Comparison of ENCODE assay signal across 22 cellular contexts in the genomic region with DNA sequence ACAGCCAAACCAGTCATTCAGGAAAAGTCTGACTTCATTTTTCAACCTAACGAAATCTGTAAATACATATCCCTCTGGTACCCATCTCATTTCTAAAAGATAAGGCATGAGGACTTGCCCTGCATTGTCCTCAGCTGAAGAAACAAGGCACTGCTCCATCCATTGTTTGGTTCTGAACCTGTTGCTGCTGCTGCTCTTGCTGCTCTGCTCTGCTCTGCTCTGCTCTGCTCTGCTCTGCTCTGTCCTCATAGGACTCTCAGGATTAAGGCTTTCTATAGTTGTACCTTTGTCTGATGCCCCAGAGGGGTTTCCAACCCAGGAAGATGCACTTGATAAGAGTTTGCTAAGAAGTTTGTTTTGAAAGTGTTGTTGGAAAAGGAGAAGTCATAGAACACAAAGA. TPM values are rescaled to one million over a fixed set of nuclear protein-coding genes. Genes with fewer than 3 reads are reported as not detected.
A peak's percentile ranks its signal among the peaks of the same experiment; 100 is the strongest.
DNase-seq lines count a peak whose midpoint lies in the region; ATAC-seq, FAIRE-seq and TF ChIP-seq lines count a peak whose summit lies in the region.
"Had no signal": no experiment of that assay in that cellular context is flagged by ENCODE, and none has a peak within 500 bp of the region (broad histone marks: within the 10 kb centered on the region; RNA-seq: fewer than 3 reads in every experiment).

No MANE protein-coding gene starts in this region.

- H3K36me3 ChIP-seq in keratinocyte (ENCODE audit: control insufficient read depth in 2 of 2, extremely low read depth in 1 of 2, insufficient read depth in 2 of 2, low read length in 2 of 2) (peaks cover 7 to 8% of the 10 kb centered on the region in 2 experiments), thoracic aorta (peaks cover 46% of the 10 kb centered on the region)
- H3K36me3 ChIP-seq: BLaER1 had no signal

- peaks cover 38% of the 10 kb centered on the region for H3K79me2 ChIP-seq in keratinocyte (ENCODE audit: control insufficient read depth, insufficient read depth, low read length)

- DNase-seq in T-helper 2 cell treated with Interferon-gamma antibody and Interleukin-4, amounts not matched to agents 5 μg/mL and 100 μg/mL, for 36 hours (ENCODE audit: low spot score), result no peak
- DNase-seq in T-helper 2 cell (no peak), keratinocyte (ENCODE audit: low read depth, low spot score) (no peak), thoracic aorta (ENCODE audit: low spot score) (no peak), AG08395 (ENCODE audit: low spot score) (no peak), NCI-H524 (lab: John Stamatoyannopoulos, UW) (no peak), NCI-H128 (lab: John Stamatoyannopoulos, UW; ENCODE audit: unreplicated experiment) (no peak)
- DNase-seq in activated T-helper 2 cell treated with anti-CD3 and anti-CD28 coated beads, Interferon-gamma antibody, Interleukin-2, Interleukin-4, amounts not matched to agents 10 μg/mL and 5 μg/mL and 100 μg/mL, durations not matched to agents 14 hours and 24 hours and 36 hours (ENCODE audit: low spot score), result no peak
- DNase-seq: 8988T; CD8-positive, alpha-beta memory T cell; DMS79 treated with DMSO at 0.1 percent for 48 hours; HFFc6; Karpas-422; MG63; NCI-H1092 treated with DMSO at 0.1 percent for 48 hours; NCI-H1694 treated with DMSO at 0.1 percent for 48 hours; PC-3; SJCRH30 had no signal

- dilution Hi-C loops in keratinocyte (cut with MboI; ENCODE audit: extremely low pct_ligation_motif_present, low sequenced_read_pairs), result no loop called here

- peaks cover 2% of the 10 kb centered on the region for H3K9me1 ChIP-seq in keratinocyte (ENCODE audit: control insufficient read depth, extremely low read depth, insufficient read depth, low read length)

- H3K9me3 ChIP-seq in keratinocyte (ENCODE audit: control insufficient read depth, low read depth, low read length) (no peaks in the 10 kb centered on the region), thoracic aorta (peaks cover under 1% of the 10 kb centered on the region)
- H3K9me3 ChIP-seq: BLaER1, MG63, SJCRH30 had no signal

- peak; percentile 13 for FAIRE-seq in keratinocyte (lab: Jason Lieb, UNC)
- FAIRE-seq: D721Med, H1 had no signal

- H3K27ac Mint-ChIP-seq in T-helper 2 cell treated with Interferon-gamma antibody and Interleukin-4, amounts not matched to agents 5 μg/mL and 100 μg/mL, for 36 hours, result peak overlapping the region; percentile 58
- peak overlapping the region; percentile 89 for H3K27ac Mint-ChIP-seq in activated T-helper 2 cell treated with anti-CD3 and anti-CD28 coated beads, Interferon-gamma antibody, Interleukin-2, Interleukin-4, amounts not matched to agents 10 μg/mL and 5 μg/mL and 100 μg/mL, durations not matched to agents 14 hours and 24 hours and 36 hours
- H3K27ac Mint-ChIP-seq: HFFc6 had no signal

- no peaks in the 10 kb centered on the region for H4K20me1 ChIP-seq in keratinocyte (ENCODE audit: control insufficient read depth, extremely low read depth, insufficient read depth, low read length)

- peaks cover 36% of the 10 kb centered on the region for H3K36me3 Mint-ChIP-seq in T-helper 2 cell treated with Interferon-gamma antibody and Interleukin-4, amounts not matched to agents 5 μg/mL and 100 μg/mL, for 36 hours (ENCODE audit: low read depth)
- H3K36me3 Mint-ChIP-seq in activated T-helper 2 cell treated with anti-CD3 and anti-CD28 coated beads, Interferon-gamma antibody, Interleukin-2, Interleukin-4, amounts not matched to agents 10 μg/mL and 5 μg/mL and 100 μg/mL, durations not matched to agents 14 hours and 24 hours and 36 hours (ENCODE audit: low read depth), result peaks cover 53% of the 10 kb centered on the region

- H3K9ac ChIP-seq in keratinocyte (ENCODE audit: control insufficient read depth, extremely low read depth, insufficient read depth, low read length), result no peak overlapping the region
- H3K9ac ChIP-seq: BLaER1 had no signal

- no peak overlapping the region for H3K4me2 ChIP-seq in keratinocyte (ENCODE audit: control insufficient read depth, extremely low read depth, insufficient read depth, low read depth, low read length)
- H3K4me2 ChIP-seq: BLaER1 had no signal

- intact Hi-C loops in activated T-helper 2 cell treated with anti-CD3 and anti-CD28 coated beads, Interferon-gamma antibody, Interleukin-2, Interleukin-4, amounts not matched to agents 10 μg/mL and 5 μg/mL and 100 μg/mL, durations not matched to agents 14 hours and 24 hours and 36 hours (cut with micrococcal nuclease), result loop anchor here (1.0 kb wide), 5 partner anchors 8 to 234 kb away; no protein-coding TSS in a partner anchor

- no peak overlapping the region for H3K4me3 ChIP-seq in keratinocyte (ENCODE audit: control insufficient read depth in 2 of 3, extremely low read depth in 1 of 3, insufficient read depth in 2 of 3, low read depth in 1 of 3, low read length in 3 of 3)
- H3K4me3 ChIP-seq in thoracic aorta, result no peak overlapping the region
- H3K4me3 ChIP-seq: BLaER1, MG63, SJCRH30 had no signal

- H3K4me1 Mint-ChIP-seq in T-helper 2 cell treated with Interferon-gamma antibody and Interleukin-4, amounts not matched to agents 5 μg/mL and 100 μg/mL, for 36 hours (ENCODE audit: low read depth), result peaks cover 51% of the 10 kb centered on the region
- H3K4me1 Mint-ChIP-seq in activated T-helper 2 cell treated with anti-CD3 and anti-CD28 coated beads, Interferon-gamma antibody, Interleukin-2, Interleukin-4, amounts not matched to agents 10 μg/mL and 5 μg/mL and 100 μg/mL, durations not matched to agents 14 hours and 24 hours and 36 hours (ENCODE audit: low read depth), result peaks cover 62% of the 10 kb centered on the region
- H3K4me1 Mint-ChIP-seq: CD8-positive, alpha-beta memory T cell had no signal

- no peak overlapping the region for H3K27ac ChIP-seq in keratinocyte (ENCODE audit: control insufficient read depth, insufficient read depth, low read length)
- peak overlapping the region; percentile 14 to 82 for H3K27ac ChIP-seq in thoracic aorta
- H3K27ac ChIP-seq: BLaER1, RWPE1, SJCRH30 had no signal

- no peaks in the 10 kb centered on the region for H3K27me3 ChIP-seq in keratinocyte (ENCODE audit: control insufficient read depth, extremely low read depth, insufficient read depth, low read length)
- H3K27me3 ChIP-seq in thoracic aorta (replicated peaks; ENCODE audit: insufficient read depth), result no peaks in the 10 kb centered on the region
- H3K27me3 ChIP-seq: BLaER1, MG63, SJCRH30 had no signal

- H3K9me3 Mint-ChIP-seq in T-helper 2 cell treated with Interferon-gamma antibody and Interleukin-4, amounts not matched to agents 5 μg/mL and 100 μg/mL, for 36 hours, result no peaks in the 10 kb centered on the region
- H3K9me3 Mint-ChIP-seq in activated T-helper 2 cell treated with anti-CD3 and anti-CD28 coated beads, Interferon-gamma antibody, Interleukin-2, Interleukin-4, amounts not matched to agents 10 μg/mL and 5 μg/mL and 100 μg/mL, durations not matched to agents 14 hours and 24 hours and 36 hours, result no peaks in the 10 kb centered on the region
- H3K9me3 Mint-ChIP-seq: CD8-positive, alpha-beta memory T cell; HFFc6 had no signal

- H3K4me3 Mint-ChIP-seq in T-helper 2 cell treated with Interferon-gamma antibody and Interleukin-4, amounts not matched to agents 5 μg/mL and 100 μg/mL, for 36 hours, result no peak overlapping the region
- H3K4me3 Mint-ChIP-seq in activated T-helper 2 cell treated with anti-CD3 and anti-CD28 coated beads, Interferon-gamma antibody, Interleukin-2, Interleukin-4, amounts not matched to agents 10 μg/mL and 5 μg/mL and 100 μg/mL, durations not matched to agents 14 hours and 24 hours and 36 hours (ENCODE audit: low read depth), result peak overlapping the region; percentile 45
- H3K4me3 Mint-ChIP-seq: CD8-positive, alpha-beta memory T cell; HFFc6 had no signal

- H3K4me1 ChIP-seq in keratinocyte (ENCODE audit: control insufficient read depth, extremely low read depth, insufficient read depth, low read length), result peaks cover 15% of the 10 kb centered on the region
- peaks cover 44 to 74% of the 10 kb centered on the region in 2 donors for H3K4me1 ChIP-seq in thoracic aorta (ENCODE audit: control insufficient read depth in 1 of 2, low read depth in 2 of 2)
- H3K4me1 ChIP-seq: BLaER1 had no signal

- ATAC-seq in thoracic aorta (ENCODE audit: insufficient number of reproducible peaks, low FRiP score, low read depth), result no peak
- ATAC-seq: PC-3 had no signal

- no peak for TF ChIP-seq CTCF in keratinocyte (optimal IDR thresholded peaks at IDR 0.05 in 1 of 3, IDR thresholded peaks at IDR 0.05 in 1 of 3, conservative IDR thresholded peaks at IDR 0.05 in 1 of 3; ENCODE audit: extremely low read depth in 1 of 3, insufficient read depth in 2 of 3, low read length in 3 of 3)
- TF ChIP-seq CTCF in thoracic aorta (IDR thresholded peaks at IDR 0.05), result no peak

- H3K27me3 Mint-ChIP-seq in T-helper 2 cell treated with Interferon-gamma antibody and Interleukin-4, amounts not matched to agents 5 μg/mL and 100 μg/mL, for 36 hours (ENCODE audit: low read depth), result no peaks in the 10 kb centered on the region
- H3K27me3 Mint-ChIP-seq in activated T-helper 2 cell treated with anti-CD3 and anti-CD28 coated beads, Interferon-gamma antibody, Interleukin-2, Interleukin-4, amounts not matched to agents 10 μg/mL and 5 μg/mL and 100 μg/mL, durations not matched to agents 14 hours and 24 hours and 36 hours (ENCODE audit: low read depth), result no peaks in the 10 kb centered on the region

- no peak overlapping the region for H2AFZ ChIP-seq in keratinocyte (ENCODE audit: control insufficient read depth, low read length)

RNA-seq across cellular contexts. Expression of gene CMSS1, which starts 38.2 kb away (rescaled TPM):
- 138 and 143 TPM in 2 replicates for total RNA-seq in activated T-helper 2 cell treated with anti-CD3 and anti-CD28 coated beads, Interferon-gamma antibody, Interleukin-2, Interleukin-4, amounts not matched to agents 10 μg/mL and 5 μg/mL and 100 μg/mL, durations not matched to agents 14 hours and 24 hours and 36 hours
- polyA plus RNA-seq in keratinocyte, result 13.4 to 37.2 TPM (median 27.9 TPM) in 3 replicates
- 73.5 TPM for polyA plus RNA-seq in keratinocyte (2011; ENCODE audit: low read depth)
- polyA plus RNA-seq in keratinocyte (2011; cell fraction: cytosol; rRNA removed), result 22.6 and 32.7 TPM in 2 replicates
- 10.9 and 13.0 TPM in 2 replicates for polyA plus RNA-seq in keratinocyte (2011; cell fraction: nucleus; rRNA removed)
- polyA plus RNA-seq in keratinocyte (2012; ENCODE audit: low replicate concordance), result 26.6 and 41.9 TPM in 2 replicates
- polyA minus RNA-seq in keratinocyte, result 2.9 to 15.8 TPM (median 10.3 TPM) in 3 replicates
- 26.7 TPM for polyA minus RNA-seq in keratinocyte (2011; cell fraction: cytosol; rRNA and poly(A)+ RNA removed)
- 5.6 and 15.5 TPM in 2 replicates for polyA minus RNA-seq in keratinocyte (2011; cell fraction: nucleus; rRNA and poly(A)+ RNA removed)
- 10 to 100 TPM; 18.1 to 22.7 TPM for total RNA-seq in thoracic aorta
